In the genomic region with DNA sequence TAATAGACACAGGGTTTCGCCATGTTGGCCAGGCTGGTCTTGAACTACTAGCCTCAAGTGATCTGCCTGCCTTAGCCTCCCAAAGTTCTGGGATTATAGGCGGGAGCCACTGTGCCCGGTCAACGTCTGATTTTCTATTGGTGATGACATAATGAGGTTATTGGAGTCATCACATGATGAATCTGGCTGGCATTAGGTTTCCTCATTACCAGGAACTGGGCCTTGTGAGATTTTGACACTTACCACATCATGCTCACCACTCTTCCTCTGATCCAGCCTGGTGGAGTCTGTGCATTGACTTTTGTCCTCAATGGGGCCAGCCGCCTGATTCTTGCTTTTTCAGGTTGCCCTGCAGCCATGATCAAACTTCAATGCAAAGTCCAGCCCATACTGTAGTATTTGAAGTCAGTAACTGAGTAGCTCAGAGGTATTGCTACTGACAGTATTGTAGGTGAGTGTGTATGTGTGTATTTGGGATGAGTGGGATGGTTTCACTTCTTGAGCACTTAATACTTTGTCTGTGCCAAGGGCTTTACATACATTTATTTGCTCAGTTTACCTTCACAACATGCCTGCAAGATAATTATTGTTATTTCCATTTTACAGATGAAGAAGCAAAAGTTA, we compare ENCODE assay signal across 12 cellular contexts.
"Had no signal": no experiment of that assay in that cellular context is flagged by ENCODE, and none has a peak within 500 bp of the region (broad histone marks: within the 10 kb centered on the region; RNA-seq: fewer than 3 reads in every experiment).

No MANE protein-coding gene starts in this region.

- H3K9me3 ChIP-seq: colonic mucosa, heart left ventricle had no signal

- H3K4me3 Mint-ChIP-seq: stimulated activated memory B cell treated with anti-CD40 and anti-IgM and Interleukin-4, amounts not matched to agents 10 μg/mL and 1 μg/mL and 100 μg/mL, for 72 hours had no signal

- H3K4me1 ChIP-seq: colonic mucosa had no signal

- DNase-seq: activated CD8-positive, alpha-beta memory T cell treated with anti-CD3 and anti-CD28 coated beads for 24 hours; activated naive CD4-positive, alpha-beta T cell treated with Interleukin-2 at 50 U/mL for 16 hours; colonic mucosa; effector CD4-positive, alpha-beta T cell; heart left ventricle; islet precursor cell; left ventricle myocardium superior; right cardiac atrium; small intestine; T-helper 9 cell had no signal

- H3K36me3 ChIP-seq: colonic mucosa, heart left ventricle had no signal

- FAIRE-seq: frontal cortex, small intestine had no signal

- H3K4me3 ChIP-seq: colonic mucosa, heart left ventricle had no signal

- H3K27ac Mint-ChIP-seq: stimulated activated memory B cell treated with anti-CD40 and anti-IgM and Interleukin-4, amounts not matched to agents 10 μg/mL and 1 μg/mL and 100 μg/mL, for 72 hours had no signal

- H3K27me3 ChIP-seq: colonic mucosa, heart left ventricle had no signal

- ATAC-seq: heart left ventricle; left ventricle myocardium superior; right cardiac atrium; stimulated activated memory B cell treated with anti-CD40 and anti-IgM and Interleukin-4, amounts not matched to agents 10 μg/mL and 1 μg/mL and 100 μg/mL, for 72 hours had no signal

- H3K27ac ChIP-seq: colonic mucosa, heart left ventricle had no signal

- H3K9me3 Mint-ChIP-seq: stimulated activated memory B cell treated with anti-CD40 and anti-IgM and Interleukin-4, amounts not matched to agents 10 μg/mL and 1 μg/mL and 100 μg/mL, for 72 hours had no signal
